Comparison of ENCODE assay signal across 23 cellular contexts in the genomic region with DNA sequence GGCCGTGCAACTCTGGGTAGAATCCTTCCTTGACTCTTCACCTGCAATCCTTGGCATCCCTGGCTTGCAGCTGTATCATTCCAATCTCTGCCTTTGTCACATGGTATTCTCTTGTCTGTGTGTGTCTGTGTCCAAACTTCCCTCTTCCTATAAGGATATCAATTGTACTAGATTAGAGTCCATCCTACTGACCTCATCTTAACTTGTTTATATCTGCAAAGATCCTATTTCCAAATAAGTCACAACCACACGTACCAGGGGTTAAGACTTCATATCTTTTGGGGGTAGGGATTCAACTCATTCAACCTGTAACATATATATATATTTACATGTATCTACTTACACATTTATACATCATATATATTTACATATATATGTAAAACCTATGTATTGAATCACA. TPM values are rescaled to one million over a fixed set of nuclear protein-coding genes. Genes with fewer than 3 reads are reported as not detected.
DNase-seq lines count a peak whose midpoint lies in the region; ATAC-seq, FAIRE-seq and TF ChIP-seq lines count a peak whose summit lies in the region.
"Had no signal": no experiment of that assay in that cellular context is flagged by ENCODE, and none has a peak within 500 bp of the region (broad histone marks: within the 10 kb centered on the region; RNA-seq: fewer than 3 reads in every experiment).

No MANE protein-coding gene starts in this region.

- DNase-seq in AG04450 (ENCODE audit: low read depth, low spot score), result peak; percentile 32
- peak; percentile 17 for DNase-seq in fibroblast of peridontal ligament (ENCODE audit: extremely low read depth)
- no peak for DNase-seq in neuronal stem cell (ENCODE audit: low spot score)
- no peak for DNase-seq in COR-L47 (lab: John Stamatoyannopoulos, UW)
- DNase-seq in small intestine, result no peak
- DNase-seq: AML-193; BE2C; Calu3; CD4-positive, alpha-beta T cell; CD8-positive, alpha-beta memory T cell; DMS53; DMS79 treated with DMSO at 0.1 percent for 48 hours; GF-D8; GM23248; H7; HCEC 1CT had no signal

- CTCF ChIA-PET in AG04450 (lab: Charles Lee), result interaction anchor here (0.6 to 2.8 kb wide), 2 partner anchors 11 to 32 kb away, joined by 5 to 16 read pairs; no protein-coding TSS in a partner anchor

- no peak overlapping the region for H2BK120ac ChIP-seq in neuronal stem cell (ENCODE audit: low read depth, low read length)

- no peak overlapping the region for H2AFZ ChIP-seq in neuronal stem cell (ENCODE audit: low read length)
- H2AFZ ChIP-seq: GM23248 had no signal

- H4K8ac ChIP-seq in neuronal stem cell (ENCODE audit: low read depth, low read length), result no peak overlapping the region

- no peaks in the 10 kb centered on the region for H3K79me1 ChIP-seq in neuronal stem cell (ENCODE audit: low read depth, low read length)

- H3K4ac ChIP-seq in neuronal stem cell (ENCODE audit: low read length), result no peak overlapping the region

- H3K36me3 ChIP-seq in neuronal stem cell (replicated peaks in 1 of 2; ENCODE audit: control insufficient read depth in 2 of 2, insufficient read depth in 2 of 2, low read length in 2 of 2), result no peaks in the 10 kb centered on the region
- H3K36me3 ChIP-seq in small intestine (ENCODE audit: control insufficient read depth in 2 of 2, insufficient read depth in 2 of 2, low read length in 2 of 2), result no peaks in the 10 kb centered on the region
- H3K36me3 ChIP-seq: BE2C; BLaER1 treated with 17β-estradiol and CSF1 and Interleukin-3, amounts not matched to agents 10 nM and 100 nM had no signal

- H3K9me3 ChIP-seq in AG04450 (ENCODE audit: control insufficient read depth, insufficient read depth, low read length) (no peaks in the 10 kb centered on the region), neuronal stem cell (replicated peaks in 1 of 2; ENCODE audit: control insufficient read depth in 2 of 2, insufficient read depth in 1 of 2, low read depth in 1 of 2, low read length in 2 of 2) (no peaks in the 10 kb centered on the region), small intestine (ENCODE audit: control insufficient read depth, low read depth) (no peaks in the 10 kb centered on the region)
- H3K9me3 ChIP-seq: BE2C had no signal

- H3K4me1 ChIP-seq in neuronal stem cell (ENCODE audit: control insufficient read depth in 2 of 2, insufficient read depth in 1 of 2, low read depth in 1 of 2, low read length in 2 of 2), result peaks cover 3% of the 10 kb centered on the region in 2 donors
- H3K4me1 ChIP-seq in small intestine (ENCODE audit: control insufficient read depth in 2 of 2, insufficient read depth in 1 of 2, low read depth in 1 of 2, low read length in 1 of 2), result peaks cover 0 to 2% of the 10 kb centered on the region in 2 donors

- ATAC-seq in GM19467 (IDR thresholded peaks at IDR 0.05; ENCODE audit: unreplicated experiment), result no peak

- no peak overlapping the region for H2BK15ac ChIP-seq in neuronal stem cell (ENCODE audit: low read length)

- no peak overlapping the region for H2AK5ac ChIP-seq in neuronal stem cell (ENCODE audit: low read depth, low read length)

- H3K9ac ChIP-seq in neuronal stem cell (ENCODE audit: low read depth, low read length, poor library complexity), result no peak overlapping the region
- H3K9ac ChIP-seq: BLaER1 treated with 17β-estradiol and CSF1 and Interleukin-3, amounts not matched to agents 10 nM and 100 nM; GM23248 had no signal

- TF ChIP-seq CTCF in AG04450 (IDR thresholded peaks at IDR 0.05; ENCODE audit: low read depth, low read length), result no peak

- POLR2A ChIA-PET in AG04450 (lab: Yijun Ruan, JAX), result interaction anchor here (0.6 to 1.6 kb wide), 3 partner anchors 13 to 44 kb away, joined by 4 to 7 read pairs (median 6); no protein-coding TSS in a partner anchor

- H2BK12ac ChIP-seq in neuronal stem cell (ENCODE audit: low read length), result no peak overlapping the region

- H3K23ac ChIP-seq in neuronal stem cell (ENCODE audit: low read depth, low read length, poor library complexity), result no peak overlapping the region

- FAIRE-seq in small intestine (lab: Jason Lieb, UNC), result no peak
- FAIRE-seq: A204.1, GM12891, GM18507, H1 had no signal

- H3K27ac ChIP-seq in AG04450 (ENCODE audit: low read depth, low read length) (no peak overlapping the region), neuronal stem cell (replicated peaks; ENCODE audit: low read length) (no peak overlapping the region), small intestine (ENCODE audit: low read depth in 1 of 2, low read length in 1 of 2) (no peak overlapping the region)
- H3K27ac ChIP-seq: 22Rv1; BLaER1 treated with 17β-estradiol and CSF1 and Interleukin-3, amounts not matched to agents 10 nM and 100 nM; GM23248 had no signal

- no CpG with 5 or more reads among the region's 2 CpGs for WGBS in neuronal stem cell (ENCODE audit: extremely low coverage in 2 of 2, insufficient read length in 2 of 2, insufficient replicate concordance in 1 of 2), 2 donors
- WGBS in small intestine, 3 donors, result 55 to 72% (median 66%) methylated on average over 2 of the region's 2 CpGs

- no peak overlapping the region for H3K4me3 ChIP-seq in AG04450 (ENCODE audit: low read depth, low read length)
- no peak overlapping the region for H3K4me3 ChIP-seq in neuronal stem cell (ENCODE audit: low read length in 2 of 2)
- no peak overlapping the region for H3K4me3 ChIP-seq in small intestine (ENCODE audit: low read depth in 1 of 2, low read length in 2 of 2)
- H3K4me3 ChIP-seq: BLaER1 treated with 17β-estradiol and CSF1 and Interleukin-3, amounts not matched to agents 10 nM and 100 nM; GM23248 had no signal

- H3K4me2 ChIP-seq in neuronal stem cell (ENCODE audit: insufficient read depth, low read length, poor library complexity, severe bottlenecking), result no peak overlapping the region
- H3K4me2 ChIP-seq: BLaER1 treated with 17β-estradiol and CSF1 and Interleukin-3, amounts not matched to agents 10 nM and 100 nM had no signal

- no peak overlapping the region for H3K18ac ChIP-seq in neuronal stem cell (ENCODE audit: low read length)

- H4K91ac ChIP-seq in neuronal stem cell (ENCODE audit: low read depth, low read length, poor library complexity), result no peak overlapping the region

- no peak overlapping the region for H2BK5ac ChIP-seq in neuronal stem cell (ENCODE audit: low read length)

- H3K27me3 ChIP-seq in AG04450 (ENCODE audit: control insufficient read depth, insufficient read depth, low read length) (no peaks in the 10 kb centered on the region), neuronal stem cell (ENCODE audit: control insufficient read depth in 3 of 3, insufficient read depth in 3 of 3, low read depth in 1 of 3, low read length in 3 of 3) (no peaks in the 10 kb centered on the region), small intestine (ENCODE audit: control insufficient read depth in 2 of 2, insufficient read depth in 2 of 2, low read length in 2 of 2) (no peaks in the 10 kb centered on the region)
- H3K27me3 ChIP-seq: BE2C; BLaER1 treated with 17β-estradiol and CSF1 and Interleukin-3, amounts not matched to agents 10 nM and 100 nM had no signal

- peak overlapping the region; percentile 6 for H3K14ac ChIP-seq in neuronal stem cell (ENCODE audit: low read length)

RNA-seq across cellular contexts. Expression of gene RASSF3, which starts 29.6 kb away (rescaled TPM):
- 46.7 and 49.8 TPM in 2 replicates for polyA plus RNA-seq in AG04450 (2011; rRNA removed)
- 86.4 and 86.8 TPM in 2 replicates for polyA minus RNA-seq in AG04450 (2011; rRNA and poly(A)+ RNA removed)
- polyA plus RNA-seq in neuronal stem cell (2013, experiment 1 of 2), result 11.3 TPM
- polyA plus RNA-seq in neuronal stem cell (2013, experiment 2 of 2), result 11.6 TPM
- polyA plus RNA-seq in small intestine, result 10 to 100 TPM; 21.6 to 23.3 (median 22.2) TPM

Comparison
In these comparisons a context has a peak if more than half of its experiments do, and no peak if none do; other contexts are left out.
1. DNase-seq: peak in AG04450 (single experiment) and fibroblast of peridontal ligament (single experiment); none in neuronal stem cell (single experiment), COR-L47 (single experiment) and small intestine (single experiment).